10 cellular contexts compared by ENCODE assay signal in genomic region chr6:42448391-42448790, GRCh38. TPM values are rescaled to one million over a fixed set of nuclear protein-coding genes. Genes with fewer than 3 reads are reported as not detected.
A peak's percentile ranks its signal among the peaks of the same experiment; 100 is the strongest.
DNase-seq lines count a peak whose midpoint lies in the region; ATAC-seq and TF ChIP-seq lines count a peak whose summit lies in the region.
"Had no signal": no experiment of that assay in that cellular context is flagged by ENCODE, and none has a peak within 500 bp of the region (broad histone marks: within the 10 kb centered on the region; RNA-seq: fewer than 3 reads in every experiment).

No MANE protein-coding gene starts in this region.

- no peak overlapping the region for H3K9ac ChIP-seq in PC-3 (ENCODE audit: low read length)

- H3K4me3 Mint-ChIP-seq in activated CD4-positive, alpha-beta T cell treated with anti-CD3 and anti-CD28 coated beads, Interleukin-2, amount 10 ng/mL, durations not matched to agents 7 days and 5 days: peak overlapping the region; percentile 92
- H3K4me3 Mint-ChIP-seq in effector memory CD8-positive, alpha-beta T cell: peak overlapping the region; percentile 94 to 100

- no peaks in the 10 kb centered on the region for H3K9me3 Mint-ChIP-seq in activated CD4-positive, alpha-beta T cell treated with anti-CD3 and anti-CD28 coated beads, Interleukin-2, amount 10 ng/mL, durations not matched to agents 7 days and 5 days
- no peaks in the 10 kb centered on the region for H3K9me3 Mint-ChIP-seq in effector memory CD8-positive, alpha-beta T cell

- H3K27ac ChIP-seq in PC-3 (ENCODE audit: low read length) (no peak overlapping the region), sigmoid colon (peak overlapping the region; percentile 93 to 97 (median 95))

- H3K4me2 ChIP-seq in PC-3 (ENCODE audit: low read length): peak overlapping the region; percentile 85

- TF ChIP-seq EP300 in sigmoid colon (IDR thresholded peaks at IDR 0.05): no peak

- ATAC-seq in PC-3: no peak
- no peak for ATAC-seq in effector memory CD8-positive, alpha-beta T cell (replicated peaks)

- no peaks in the 10 kb centered on the region for H3F3A ChIP-seq in PC-3 (ENCODE audit: low read length, unreplicated experiment)

- CTCF ChIA-PET in activated CD4-positive, alpha-beta T cell treated with anti-CD3 and anti-CD28 coated beads, Interleukin-2, amount 10 ng/mL, durations not matched to agents 7 days and 5 days (lab: Charles Lee): interaction anchor here (1.0 to 2.0 kb wide), 5 partner anchors 10 to 99 kb away, joined by 3 to 7 read pairs (median 5); no protein-coding TSS in a partner anchor
- CTCF ChIA-PET in PC-3 (lab: Charles Lee): interaction anchor here (1.0 kb wide), 1 partner anchor 234 kb away, joined by 3 read pairs; no protein-coding TSS in a partner anchor
- CTCF ChIA-PET in GM10248 (lab: Yijun Ruan, JAX): interaction anchor here (0.7 to 2.0 kb wide), 3 partner anchors 17 to 188 kb away, joined by 3 to 8 read pairs (median 3); no protein-coding TSS in a partner anchor

- H3K4me3 ChIP-seq in PC-3 (ENCODE audit: low read length) (peak overlapping the region; percentile 71), sigmoid colon (peak overlapping the region in 2 of 4 donors; percentile 66 to 93)

- H3K79me2 ChIP-seq in PC-3 (ENCODE audit: low read length): peaks cover 85% of the 10 kb centered on the region

- POLR2A ChIA-PET in activated CD4-positive, alpha-beta T cell treated with anti-CD3 and anti-CD28 coated beads, Interleukin-2, amount 10 ng/mL, durations not matched to agents 7 days and 5 days (lab: Charles Lee): no interaction called here
- POLR2A ChIA-PET in PC-3 (lab: Charles Lee; ENCODE audit: unreplicated experiment): no interaction called here
- POLR2A ChIA-PET in GM10248 (lab: Yijun Ruan, JAX): no interaction called here

- no peak overlapping the region for H2AFZ ChIP-seq in PC-3 (ENCODE audit: low read length)

- DNase-seq in activated CD4-positive, alpha-beta T cell treated with anti-CD3 and anti-CD28 coated beads, Interleukin-2, amount 10 ng/mL, durations not matched to agents 7 days and 5 days: no peak
- no peak for DNase-seq in activated CD4-positive, alpha-beta T cell treated with anti-CD3 and anti-CD28 coated beads, Interleukin-2, amount 50 U/mL, for 48 hours
- DNase-seq in PC-3: no peak
- no peak for DNase-seq in effector memory CD8-positive, alpha-beta T cell
- DNase-seq in sigmoid colon: no peak
- no peak for DNase-seq in GM10248 (ENCODE audit: extremely low spot score)
- no peak for DNase-seq in NK-92 (lab: John Stamatoyannopoulos, UW; ENCODE audit: unreplicated experiment)
- DNase-seq in NCI-H510A (lab: John Stamatoyannopoulos, UW): no peak
- DNase-seq: amniotic stem cell, NCI-H187 had no signal

- H3K36me3 Mint-ChIP-seq in activated CD4-positive, alpha-beta T cell treated with anti-CD3 and anti-CD28 coated beads, Interleukin-2, amount 10 ng/mL, durations not matched to agents 7 days and 5 days (ENCODE audit: low read depth): peaks cover 46% of the 10 kb centered on the region
- H3K36me3 Mint-ChIP-seq in effector memory CD8-positive, alpha-beta T cell (ENCODE audit: insufficient read depth): peaks cover 18% of the 10 kb centered on the region

- H3K4me1 Mint-ChIP-seq in activated CD4-positive, alpha-beta T cell treated with anti-CD3 and anti-CD28 coated beads, Interleukin-2, amount 10 ng/mL, durations not matched to agents 7 days and 5 days: peaks cover 65% of the 10 kb centered on the region
- peaks cover 60 to 77% of the 10 kb centered on the region in 2 donors for H3K4me1 Mint-ChIP-seq in effector memory CD8-positive, alpha-beta T cell (ENCODE audit: low read depth in 2 of 2)

- BruUV-seq in PC-3 (replicated peaks; lab: Mats Ljungman, UMichigan): no TSS peak

- no peaks in the 10 kb centered on the region for H3K27me3 ChIP-seq in PC-3 (ENCODE audit: low read length)
- H3K27me3 ChIP-seq in sigmoid colon: no peaks in the 10 kb centered on the region

- WGBS in sigmoid colon, 2 donors: 75 to 87% methylated on average over 5 of the region's 5 CpGs

- peaks cover 19% of the 10 kb centered on the region for H4K20me1 ChIP-seq in PC-3 (ENCODE audit: low read length)

- no peak for TF ChIP-seq POLR2A in sigmoid colon (IDR thresholded peaks at IDR 0.05)

- peaks cover 2% of the 10 kb centered on the region for H3K27me3 Mint-ChIP-seq in activated CD4-positive, alpha-beta T cell treated with anti-CD3 and anti-CD28 coated beads, Interleukin-2, amount 10 ng/mL, durations not matched to agents 7 days and 5 days
- no peaks in the 10 kb centered on the region for H3K27me3 Mint-ChIP-seq in effector memory CD8-positive, alpha-beta T cell

- intact Hi-C loops in PC-3 (cut with micrococcal nuclease): no loop called here
- intact Hi-C loops in sigmoid colon (cut with DNase I): no loop called here

- peak overlapping the region; percentile 4 for H3K27ac Mint-ChIP-seq in activated CD4-positive, alpha-beta T cell treated with anti-CD3 and anti-CD28 coated beads, Interleukin-2, amount 10 ng/mL, durations not matched to agents 7 days and 5 days
- H3K27ac Mint-ChIP-seq in effector memory CD8-positive, alpha-beta T cell: peak overlapping the region; percentile 78 to 97

- H3K9me2 ChIP-seq in PC-3 (replicated peaks; ENCODE audit: low read length): no peaks in the 10 kb centered on the region

- H3K4me1 ChIP-seq in PC-3 (ENCODE audit: insufficient read depth, low read length) (peaks cover 15% of the 10 kb centered on the region), sigmoid colon (peaks cover 0 to 44% (median 33%) of the 10 kb centered on the region in 4 donors)

- no peaks in the 10 kb centered on the region for H3K36me3 ChIP-seq in PC-3 (ENCODE audit: low read depth, low read length)
- H3K36me3 ChIP-seq in sigmoid colon: no peaks in the 10 kb centered on the region

- no peaks in the 10 kb centered on the region for H3K9me3 ChIP-seq in PC-3 (ENCODE audit: low read length)
- H3K9me3 ChIP-seq in sigmoid colon: no peaks in the 10 kb centered on the region

- TF ChIP-seq CTCF in PC-3 (conservative IDR thresholded peaks at IDR 0.05; ENCODE audit: low read depth, low read length) (no peak), sigmoid colon (IDR thresholded peaks at IDR 0.05) (no peak), GM10248 (IDR thresholded peaks at IDR 0.05; ENCODE audit: control extremely low read depth, extremely low read depth, low read depth, missing control alignments) (no peak)

RNA-seq across cellular contexts. Expression of gene TRERF1, which starts 3.3 kb away (rescaled TPM):
- total RNA-seq in activated CD4-positive, alpha-beta T cell treated with anti-CD3 and anti-CD28 coated beads, Interleukin-2, amount 10 ng/mL, durations not matched to agents 7 days and 5 days: 10 to 100 TPM; 18.6 to 20.3 TPM
- 13.7 and 13.9 TPM in 2 replicates for total RNA-seq in PC-3 (2014; rRNA removed)
- total RNA-seq in sigmoid colon: 10 to 100 TPM in 1 of 4 donors, 1 to 10 TPM in 3; 4.6 to 10.5 (median 5.9) TPM
- polyA plus RNA-seq in sigmoid colon: 1 to 10 TPM in 2 of 3 donors, under 1 TPM in 1; 0.46 to 4.0 (median 1.2) TPM
